ENCODE assay signal across 8 cellular contexts in genomic region chr4:185211035-185211434, GRCh38. TPM values are rescaled to one million over a fixed set of nuclear protein-coding genes. Genes with fewer than 3 reads are reported as not detected.
DNase-seq lines count a peak whose midpoint lies in the region; ATAC-seq and TF ChIP-seq lines count a peak whose summit lies in the region.

No MANE protein-coding gene starts in this region.

- H3K27me3 ChIP-seq in CD4-positive, alpha-beta T cell (ENCODE audit: control insufficient read depth, insufficient read depth, low read length): no peaks in the 10 kb centered on the region
- H3K27me3 ChIP-seq in MM.1S (replicated peaks; ENCODE audit: insufficient read depth, low read length): no peaks in the 10 kb centered on the region
- no peaks in the 10 kb centered on the region for H3K27me3 ChIP-seq in dorsolateral prefrontal cortex
- H3K27me3 ChIP-seq in neural progenitor cell: peaks cover 15% of the 10 kb centered on the region

- peak overlapping the region; percentile 84 for H3K4me2 ChIP-seq in MM.1S (ENCODE audit: low read depth, low read length)
- peak overlapping the region; percentile 85 for H3K4me2 ChIP-seq in neural progenitor cell

- peaks cover 35% of the 10 kb centered on the region for H3K4me1 Mint-ChIP-seq in CD4-positive, alpha-beta T cell (ENCODE audit: low read depth)
- peaks cover 26% of the 10 kb centered on the region for H3K4me1 Mint-ChIP-seq in neural progenitor cell

- H3K27ac Mint-ChIP-seq in CD4-positive, alpha-beta T cell: peak overlapping the region; percentile 80
- peak overlapping the region; percentile 81 for H3K27ac Mint-ChIP-seq in neural progenitor cell

- no peak for ATAC-seq in CD4-positive, alpha-beta T cell (ENCODE audit: poor library complexity)
- no peak for ATAC-seq in GM19452 (IDR thresholded peaks at IDR 0.05; ENCODE audit: unreplicated experiment)

- H2AFZ ChIP-seq in MM.1S (ENCODE audit: low read length): no peak overlapping the region
- peak overlapping the region; percentile 77 for H2AFZ ChIP-seq in neural progenitor cell (replicated peaks)

- 0 out of 2 replicates have a peak, but pooled peaks cover 8% of the 10 kb centered on the region for H4K20me1 ChIP-seq in MM.1S (ENCODE audit: insufficient read depth, low read length)
- H4K20me1 ChIP-seq in neural progenitor cell (ENCODE audit: low read depth): peaks cover 22% of the 10 kb centered on the region

- CTCF ChIA-PET in CD4-positive, alpha-beta T cell (lab: Charles Lee): no interaction called here

- H3K36me3 Mint-ChIP-seq in CD4-positive, alpha-beta T cell (ENCODE audit: low read depth): peaks cover 14% of the 10 kb centered on the region
- H3K36me3 Mint-ChIP-seq in neural progenitor cell: peaks cover 4% of the 10 kb centered on the region

- intact Hi-C loops in CD4-positive, alpha-beta T cell (cut with DNase I, micrococcal nuclease): loop anchor here in 1 of 2 experiments (5.0 kb wide), 1 partner anchor 734 kb away; no protein-coding TSS in a partner anchor
- intact Hi-C loops in dorsolateral prefrontal cortex (cut with DNase I): loop anchor here in 1 of 2 donors (2.0 to 10.0 kb wide), 2 partner anchors 84 to 186 kb away; partner anchors contain the start of gene ANKRD37

- H3K36me3 ChIP-seq in MM.1S (replicated peaks; ENCODE audit: insufficient read depth, low read length) (no peaks in the 10 kb centered on the region), neural progenitor cell (no peaks in the 10 kb centered on the region)

- no peaks in the 10 kb centered on the region for H3K9me3 Mint-ChIP-seq in CD4-positive, alpha-beta T cell
- no peaks in the 10 kb centered on the region for H3K9me3 Mint-ChIP-seq in neural progenitor cell

- no peaks in the 10 kb centered on the region for H3F3A ChIP-seq in MM.1S (ENCODE audit: insufficient read depth, low read length)
- H3F3A ChIP-seq in neural progenitor cell (ENCODE audit: low read depth): peaks cover 15% of the 10 kb centered on the region

- POLR2A ChIA-PET in CD4-positive, alpha-beta T cell (lab: Charles Lee): interaction anchor here (0.5 to 2.8 kb wide), 3 partner anchors 10 to 185 kb away, joined by 3 to 22 read pairs (median 4); partner anchors contain the start of genes ANKRD37 and LRP2BP

- H3K9ac ChIP-seq in MM.1S (ENCODE audit: low read length): peak overlapping the region; percentile 57; the same call in 1 of the 2 replicates
- H3K9ac ChIP-seq in neural progenitor cell: no peak overlapping the region

- DNase-seq in CD4-positive, alpha-beta T cell: no peak
- DNase-seq in MM.1S: no peak
- no peak for DNase-seq in dorsolateral prefrontal cortex
- peak; percentile 30 for DNase-seq in neural progenitor cell (ENCODE audit: low spot score)
- no peak for DNase-seq in stimulated activated CD4-positive, alpha-beta T cell treated with anti-CD3 and anti-CD28 coated beads, Interleukin-4, amount 100 ng/mL, for 4 hours
- no peak for DNase-seq in NCI-H2029 treated with DMSO at 0.1 percent for 48 hours (lab: John Stamatoyannopoulos, UW)
- DNase-seq in stimulated activated CD4-positive, alpha-beta T cell treated with anti-CD3 and anti-CD28 coated beads, Interleukin-2, amount 100 ng/mL, for 48 hours: no peak

- H3K4me1 ChIP-seq in MM.1S (ENCODE audit: low read length) (peaks cover 16% of the 10 kb centered on the region), neural progenitor cell (peaks cover 12% of the 10 kb centered on the region)

- H3K27ac ChIP-seq in CD4-positive, alpha-beta T cell (ENCODE audit: low read depth, low read length): no peak overlapping the region
- no peak overlapping the region for H3K27ac ChIP-seq in MM.1S (ENCODE audit: low read length)
- peak overlapping the region in 32 of 59 donors; percentile 17 to 93 (median 78) for H3K27ac ChIP-seq in dorsolateral prefrontal cortex
- no peak overlapping the region for H3K27ac ChIP-seq in neural progenitor cell

- H3K4me3 ChIP-seq in MM.1S (ENCODE audit: low read length) (peak overlapping the region; percentile 81), dorsolateral prefrontal cortex (peak overlapping the region; percentile 61 to 87 (median 75)), neural progenitor cell (peak overlapping the region; percentile 90)

- no peaks in the 10 kb centered on the region for H3K9me3 ChIP-seq in CD4-positive, alpha-beta T cell (ENCODE audit: control insufficient read depth, low read length)
- no peaks in the 10 kb centered on the region for H3K9me3 ChIP-seq in MM.1S (replicated peaks; ENCODE audit: insufficient read depth, low read length)
- H3K9me3 ChIP-seq in neural progenitor cell (ENCODE audit: low read depth): no peaks in the 10 kb centered on the region

- peak overlapping the region; percentile 90 for H3K4me3 Mint-ChIP-seq in CD4-positive, alpha-beta T cell
- peak overlapping the region; percentile 98 for H3K4me3 Mint-ChIP-seq in neural progenitor cell

- no peak for TF ChIP-seq CTCF in CD4-positive, alpha-beta T cell (IDR thresholded peaks at IDR 0.05)
- no peak for TF ChIP-seq CTCF in MM.1S (IDR thresholded peaks at IDR 0.05; ENCODE audit: low read length)
- TF ChIP-seq CTCF in dorsolateral prefrontal cortex (IDR thresholded peaks at IDR 0.05 in 54 of 56, conservative IDR thresholded peaks at IDR 0.05 in 2 of 56; ENCODE audit: low read depth in 1 of 56, partially characterized antibody in 56 of 56): no peak
- no peak for TF ChIP-seq CTCF in neural progenitor cell (IDR thresholded peaks at IDR 0.05)

- H3K79me2 ChIP-seq in MM.1S (ENCODE audit: low read length) (peaks cover 58% of the 10 kb centered on the region), neural progenitor cell (ENCODE audit: low read depth) (peaks cover 56% of the 10 kb centered on the region)

- H3K27me3 Mint-ChIP-seq in CD4-positive, alpha-beta T cell: no peaks in the 10 kb centered on the region
- H3K27me3 Mint-ChIP-seq in neural progenitor cell (ENCODE audit: insufficient read depth, low read depth): peaks cover 4% of the 10 kb centered on the region

- H3K9me2 ChIP-seq in MM.1S (replicated peaks; ENCODE audit: insufficient read depth, low read length): no peaks in the 10 kb centered on the region

RNA-seq across cellular contexts. Expression of gene SNX25, which starts 1.6 kb away (rescaled TPM):
- total RNA-seq in CD4-positive, alpha-beta T cell: 1 to 10 TPM; 7.9 to 9.1 TPM
- total RNA-seq in dorsolateral prefrontal cortex: 10 to 100 TPM; 14.6 to 37.3 (median 24.4) TPM
- total RNA-seq in neural progenitor cell (ENCODE audit: low replicate concordance): 39.2 and 50.8 TPM in 2 replicates

RNA-seq across cellular contexts. Expression of gene CFAP97, which starts 7.2 kb away (rescaled TPM):
- total RNA-seq in CD4-positive, alpha-beta T cell: 10 to 100 TPM; 24.5 to 26.6 TPM
- 10 to 100 TPM; 16.8 to 37.2 (median 26.7) TPM for total RNA-seq in dorsolateral prefrontal cortex
- 45.6 and 78.6 TPM in 2 replicates for total RNA-seq in neural progenitor cell (ENCODE audit: low replicate concordance)

Comparison
In these comparisons a context has a peak if more than half of its experiments do, and no peak if none do; other contexts are left out.
1. H3K27ac ChIP-seq: peak in dorsolateral prefrontal cortex (32 of 59); none in CD4-positive, alpha-beta T cell (single experiment), MM.1S (single experiment) and neural progenitor cell (single experiment).
2. Peak in every context shown above with its lines, with median percentiles within 50 percentile points of each other: H3K4me3 ChIP-seq.